Comparison of ENCODE assay signal across 10 cellular contexts in genomic region chr21:29643289-29643688, GRCh38.
"Had no signal": no experiment of that assay in that cellular context is flagged by ENCODE, and none has a peak within 500 bp of the region (broad histone marks: within the 10 kb centered on the region; RNA-seq: fewer than 3 reads in every experiment).

No MANE protein-coding gene starts in this region.

- ATAC-seq: HCT116, HepG2 had no signal

- H3K4me1 ChIP-seq: HAP-1 had no signal

- DNase-seq: GM23248, GOT3, H7, HFFc6, KG1 had no signal

- H3K36me3 Mint-ChIP-seq: IgD-negative memory B cell had no signal

- H3K27ac Mint-ChIP-seq: HFFc6, IgD-negative memory B cell had no signal

- H3K9me3 ChIP-seq: HAP-1 had no signal

- H2AFZ ChIP-seq: GM23248 had no signal

- FAIRE-seq: HepG2 had no signal

- H3K9me3 Mint-ChIP-seq: HFFc6 had no signal

- H3K9ac ChIP-seq: GM23248 had no signal

- H3K27ac ChIP-seq: GM23248, HL-60 had no signal

- H3K36me3 ChIP-seq: HAP-1 had no signal

- H3K4me3 Mint-ChIP-seq: HFFc6, IgD-negative memory B cell had no signal

- H3K4me3 ChIP-seq: GM23248, HAP-1 had no signal
